Comparison of ENCODE assay signal across 28 cellular contexts in genomic region chr15:26433818-26434217, GRCh38.
"Had no signal": no experiment of that assay in that cellular context is flagged by ENCODE, and none has a peak within 500 bp of the region (broad histone marks: within the 10 kb centered on the region; RNA-seq: fewer than 3 reads in every experiment).

No MANE protein-coding gene starts in this region.

- DNase-seq: activated B cell treated with CpG ODN at 0.5 μM for 24 hours; activated CD4-positive, alpha-beta memory T cell treated with anti-CD3 and anti-CD28 coated beads for 36 hours; activated CD4-positive, alpha-beta T cell treated with anti-CD3 and anti-CD28 coated beads, Interleukin-2, amount 10 ng/mL, durations not matched to agents 7 days and 5 days; activated CD8-positive, alpha-beta memory T cell treated with anti-CD3 and anti-CD28 coated beads for 24 hours; activated effector memory CD4-positive, alpha-beta T cell treated with anti-CD3 and anti-CD28 coated beads, Interleukin-2, amount 50 U/mL, for 16 hours; activated naive CD4-positive, alpha-beta T cell treated with Interleukin-2 at 50 U/mL for 16 hours; activated naive CD8-positive, alpha-beta T cell treated with anti-CD3 and anti-CD28 coated beads, Interleukin-2, amount 50 U/mL, for 24 hours; activated T-cell treated with anti-CD3 and anti-CD28 coated beads, Interleukin-2, amount 50 U/mL, for 4 hours; amniotic stem cell; Kasumi-1; KBM-7; NCI-H1105 treated with DMSO at 0.1 percent for 48 hours; NCI-H146; NCI-H187 treated with DMSO at 0.1 percent for 48 hours; NCI-H2081 treated with DMSO at 0.1 percent for 48 hours; NCI-H446; NCI-H526; NCI-H774; NK-92 treated with Interleukin-12 subunit alpha and Interleukin-12 subunit beta, amount 100 ng/mL, for 24 hours; OCI-M1; RPMI8226; SHP77; T-helper 17 cell; T-helper 9 cell had no signal

- H3K4me1 Mint-ChIP-seq: activated B cell treated with CpG ODN at 0.5 μM for 24 hours; activated CD4-positive, alpha-beta T cell treated with anti-CD3 and anti-CD28 coated beads, Interleukin-2, amount 10 ng/mL, durations not matched to agents 7 days and 5 days; activated naive CD8-positive, alpha-beta T cell treated with anti-CD3 and anti-CD28 coated beads, Interleukin-2, amount 50 U/mL, for 24 hours; T-helper 17 cell had no signal

- H3K9me3 ChIP-seq: ascending aorta had no signal

- H3K4me1 ChIP-seq: ascending aorta had no signal

- H3K27ac ChIP-seq: ascending aorta had no signal

- H3K27me3 Mint-ChIP-seq: activated B cell treated with CpG ODN at 0.5 μM for 24 hours; activated CD4-positive, alpha-beta memory T cell treated with anti-CD3 and anti-CD28 coated beads for 36 hours; activated CD4-positive, alpha-beta T cell treated with anti-CD3 and anti-CD28 coated beads, Interleukin-2, amount 10 ng/mL, durations not matched to agents 7 days and 5 days; activated naive CD8-positive, alpha-beta T cell treated with anti-CD3 and anti-CD28 coated beads, Interleukin-2, amount 50 U/mL, for 24 hours; T-helper 17 cell had no signal

- ATAC-seq: activated naive CD4-positive, alpha-beta T cell treated with anti-CD3 and anti-CD28 coated beads, Interleukin-2, amount 50 U/mL, for 72 hours; activated naive CD8-positive, alpha-beta T cell treated with anti-CD3 and anti-CD28 coated beads, Interleukin-2, amount 50 U/mL, for 24 hours; activated T-cell treated with anti-CD3 and anti-CD28 coated beads, Interleukin-2, amount 50 U/mL, for 4 hours; Panc1; T-helper 17 cell had no signal

- H3K4me3 ChIP-seq: ascending aorta had no signal

- H3K4me3 Mint-ChIP-seq: activated B cell treated with CpG ODN at 0.5 μM for 24 hours; activated CD4-positive, alpha-beta memory T cell treated with anti-CD3 and anti-CD28 coated beads for 36 hours; activated CD4-positive, alpha-beta T cell treated with anti-CD3 and anti-CD28 coated beads, Interleukin-2, amount 10 ng/mL, durations not matched to agents 7 days and 5 days; activated naive CD8-positive, alpha-beta T cell treated with anti-CD3 and anti-CD28 coated beads, Interleukin-2, amount 50 U/mL, for 24 hours; activated T-cell treated with anti-CD3 and anti-CD28 coated beads, Interleukin-2, amount 50 U/mL, for 4 hours; brain; T-helper 17 cell had no signal

- H3K27ac Mint-ChIP-seq: activated B cell treated with CpG ODN at 0.5 μM for 24 hours; activated CD4-positive, alpha-beta memory T cell treated with anti-CD3 and anti-CD28 coated beads for 36 hours; activated CD4-positive, alpha-beta T cell treated with anti-CD3 and anti-CD28 coated beads, Interleukin-2, amount 10 ng/mL, durations not matched to agents 7 days and 5 days; activated naive CD4-positive, alpha-beta T cell treated with anti-CD3 and anti-CD28 coated beads, Interleukin-2, amount 50 U/mL, for 72 hours; activated naive CD8-positive, alpha-beta T cell treated with anti-CD3 and anti-CD28 coated beads, Interleukin-2, amount 50 U/mL, for 24 hours; brain; T-helper 17 cell had no signal

- H3K27me3 ChIP-seq: ascending aorta had no signal

- H3K36me3 ChIP-seq: ascending aorta had no signal

- H3K36me3 Mint-ChIP-seq: activated CD4-positive, alpha-beta memory T cell treated with anti-CD3 and anti-CD28 coated beads for 36 hours; brain had no signal
